9 cellular contexts compared by ENCODE assay signal in genomic region chr2:189287982-189288494, GRCh38.
DNase-seq lines count a peak whose midpoint lies in the region; ATAC-seq, FAIRE-seq and TF ChIP-seq lines count a peak whose summit lies in the region.
"Had no signal": no experiment of that assay in that cellular context is flagged by ENCODE, and none has a peak within 500 bp of the region (broad histone marks: within the 10 kb centered on the region; RNA-seq: fewer than 3 reads in every experiment).

No MANE protein-coding gene starts in this region.

- no peak overlapping the region for H3K4me3 Mint-ChIP-seq in CD4-positive, alpha-beta memory T cell
- H3K4me3 Mint-ChIP-seq in effector memory CD8-positive, alpha-beta T cell = no peak overlapping the region
- H3K4me3 Mint-ChIP-seq in nephron = no peak overlapping the region
- H3K4me3 Mint-ChIP-seq in T-helper 2 cell treated with Interferon-gamma antibody and Interleukin-4, amounts not matched to agents 5 μg/mL and 100 μg/mL, for 36 hours = no peak overlapping the region
- H3K4me3 Mint-ChIP-seq: T-cell had no signal

- CTCF ChIA-PET in CD4-positive, alpha-beta memory T cell (lab: Charles Lee; ENCODE audit: partially characterized antibody) = interaction anchor here (1.0 to 1.8 kb wide), 9 partner anchors 13 to 195 kb away, joined by 3 to 7 read pairs (median 4); no protein-coding TSS in a partner anchor

- no peaks in the 10 kb centered on the region for H3K4me1 ChIP-seq in CD4-positive, alpha-beta memory T cell (ENCODE audit: insufficient read depth, low read length)
- peaks cover 4% of the 10 kb centered on the region for H3K4me1 ChIP-seq in OCI-LY3 (ENCODE audit: low read length)

- no peaks in the 10 kb centered on the region for H3K79me2 ChIP-seq in OCI-LY3 (ENCODE audit: low read length)

- H3K4me3 ChIP-seq in CD4-positive, alpha-beta memory T cell (ENCODE audit: low read length in 2 of 2) = no peak overlapping the region
- no peak overlapping the region for H3K4me3 ChIP-seq in OCI-LY3 (ENCODE audit: low read length)

- H3K36me3 ChIP-seq in CD4-positive, alpha-beta memory T cell (ENCODE audit: insufficient read depth, low read length) = no peaks in the 10 kb centered on the region
- H3K36me3 ChIP-seq in OCI-LY3 (replicated peaks; ENCODE audit: low read depth, low read length) = no peaks in the 10 kb centered on the region

- H3K9me3 ChIP-seq in CD4-positive, alpha-beta memory T cell (ENCODE audit: control insufficient read depth in 1 of 2, low read length in 2 of 2) = no peaks in the 10 kb centered on the region
- no peaks in the 10 kb centered on the region for H3K9me3 ChIP-seq in OCI-LY3 (ENCODE audit: insufficient read depth, low read length)

- H3K9me3 Mint-ChIP-seq in CD4-positive, alpha-beta memory T cell = peaks cover 0 to 5% (median 0%) of the 10 kb centered on the region in 8 donors
- H3K9me3 Mint-ChIP-seq in effector memory CD8-positive, alpha-beta T cell = peaks cover 0 to 4% of the 10 kb centered on the region in 2 donors
- peaks cover 16% of the 10 kb centered on the region for H3K9me3 Mint-ChIP-seq in nephron
- peaks cover 13% of the 10 kb centered on the region for H3K9me3 Mint-ChIP-seq in T-helper 2 cell treated with Interferon-gamma antibody and Interleukin-4, amounts not matched to agents 5 μg/mL and 100 μg/mL, for 36 hours
- H3K9me3 Mint-ChIP-seq: T-cell had no signal

- peak; percentile 85 for TF ChIP-seq CTCF in OCI-LY3 (IDR thresholded peaks at IDR 0.05; ENCODE audit: low read depth, low read length)
- TF ChIP-seq CTCF in nephron (IDR thresholded peaks at IDR 0.05; ENCODE audit: unreplicated experiment in 3 of 3) = peak; percentile 54 to 62 (median 59)

- FAIRE-seq in frontal cortex (lab: Jason Lieb, UNC) = no peak

- H3K27me3 ChIP-seq in CD4-positive, alpha-beta memory T cell (ENCODE audit: insufficient read depth, low read length) = no peaks in the 10 kb centered on the region
- no peaks in the 10 kb centered on the region for H3K27me3 ChIP-seq in OCI-LY3 (ENCODE audit: low read depth, low read length)

- H3K4me1 Mint-ChIP-seq in CD4-positive, alpha-beta memory T cell = peaks cover 4 to 15% (median 7%) of the 10 kb centered on the region in 4 donors
- H3K4me1 Mint-ChIP-seq in effector memory CD8-positive, alpha-beta T cell (ENCODE audit: low read depth in 2 of 2) = no peaks in the 10 kb centered on the region
- peaks cover 18% of the 10 kb centered on the region for H3K4me1 Mint-ChIP-seq in nephron
- peaks cover 2% of the 10 kb centered on the region for H3K4me1 Mint-ChIP-seq in T-helper 2 cell treated with Interferon-gamma antibody and Interleukin-4, amounts not matched to agents 5 μg/mL and 100 μg/mL, for 36 hours (ENCODE audit: low read depth)

- intact Hi-C loops in CD4-positive, alpha-beta memory T cell (cut with micrococcal nuclease) = loop anchor here (1.0 to 5.0 kb wide), 3 partner anchors 59 to 194 kb away; no protein-coding TSS in a partner anchor

- peak overlapping the region; percentile 5; the same call in 1 of the 2 replicates for H3K4me2 ChIP-seq in OCI-LY3 (ENCODE audit: low read length)

- H3K27me3 Mint-ChIP-seq in CD4-positive, alpha-beta memory T cell = no peaks in the 10 kb centered on the region
- no peaks in the 10 kb centered on the region for H3K27me3 Mint-ChIP-seq in effector memory CD8-positive, alpha-beta T cell
- H3K27me3 Mint-ChIP-seq in nephron (ENCODE audit: low read depth) = no peaks in the 10 kb centered on the region
- no peaks in the 10 kb centered on the region for H3K27me3 Mint-ChIP-seq in T-helper 2 cell treated with Interferon-gamma antibody and Interleukin-4, amounts not matched to agents 5 μg/mL and 100 μg/mL, for 36 hours (ENCODE audit: low read depth)
- H3K27me3 Mint-ChIP-seq: T-cell had no signal

- H2AFZ ChIP-seq in OCI-LY3 (ENCODE audit: low read depth, low read length) = no peak overlapping the region

- ATAC-seq in GM18861 (IDR thresholded peaks at IDR 0.05; ENCODE audit: unreplicated experiment) (peak; percentile 85), HG03139 (IDR thresholded peaks at IDR 0.05; ENCODE audit: unreplicated experiment) (peak; percentile 77)
- ATAC-seq in effector memory CD8-positive, alpha-beta T cell (replicated peaks) = peak; percentile 47

- H3K9ac ChIP-seq in OCI-LY3 (ENCODE audit: low read length) = no peak overlapping the region

- no peak overlapping the region for H3K27ac ChIP-seq in CD4-positive, alpha-beta memory T cell (ENCODE audit: low read depth, low read length)
- no peak overlapping the region for H3K27ac ChIP-seq in OCI-LY3 (ENCODE audit: low read length)

- H3K27ac Mint-ChIP-seq in CD4-positive, alpha-beta memory T cell = peak overlapping the region in 1 of 7 donors; percentile 49
- no peak overlapping the region for H3K27ac Mint-ChIP-seq in effector memory CD8-positive, alpha-beta T cell
- peak overlapping the region; percentile 56 to 76 (median 73) for H3K27ac Mint-ChIP-seq in nephron
- no peak overlapping the region for H3K27ac Mint-ChIP-seq in T-helper 2 cell treated with Interferon-gamma antibody and Interleukin-4, amounts not matched to agents 5 μg/mL and 100 μg/mL, for 36 hours

- POLR2A ChIA-PET in CD4-positive, alpha-beta memory T cell (lab: Charles Lee; ENCODE audit: partially characterized antibody) = no interaction called here

- H3K36me3 Mint-ChIP-seq in CD4-positive, alpha-beta memory T cell = no peaks in the 10 kb centered on the region
- no peaks in the 10 kb centered on the region for H3K36me3 Mint-ChIP-seq in effector memory CD8-positive, alpha-beta T cell (ENCODE audit: insufficient read depth)
- H3K36me3 Mint-ChIP-seq in nephron (ENCODE audit: low read depth) = no peaks in the 10 kb centered on the region
- peaks cover 1% of the 10 kb centered on the region for H3K36me3 Mint-ChIP-seq in T-helper 2 cell treated with Interferon-gamma antibody and Interleukin-4, amounts not matched to agents 5 μg/mL and 100 μg/mL, for 36 hours (ENCODE audit: low read depth)
- H3K36me3 Mint-ChIP-seq: T-cell had no signal

- H4K20me1 ChIP-seq in OCI-LY3 (ENCODE audit: insufficient read depth, low read length) = no peaks in the 10 kb centered on the region

- peak in 4 of 5 donors; percentile 22 to 36 (median 28) for DNase-seq in CD4-positive, alpha-beta memory T cell
- no peak for DNase-seq in effector memory CD8-positive, alpha-beta T cell
- no peak for DNase-seq in T-helper 2 cell treated with Interferon-gamma antibody and Interleukin-4, amounts not matched to agents 5 μg/mL and 100 μg/mL, for 36 hours (ENCODE audit: low spot score)
- no peak for DNase-seq in frontal cortex (ENCODE audit: low spot score in 2 of 2)
- DNase-seq: T-cell had no signal

Comparison
In these comparisons a context has a peak if more than half of its experiments do, and no peak if none do; other contexts are left out.
1. DNase-seq: peak in CD4-positive, alpha-beta memory T cell (4 of 5); none in effector memory CD8-positive, alpha-beta T cell (0 of 3), T-helper 2 cell treated with Interferon-gamma antibody and Interleukin-4, amounts not matched to agents 5 μg/mL and 100 μg/mL, for 36 hours (single experiment) and frontal cortex (0 of 2).
2. H3K27ac Mint-ChIP-seq: peak in nephron (3 of 3); none in effector memory CD8-positive, alpha-beta T cell (0 of 2) and T-helper 2 cell treated with Interferon-gamma antibody and Interleukin-4, amounts not matched to agents 5 μg/mL and 100 μg/mL, for 36 hours (single experiment).
3. Peak in every context shown above with its lines, with median percentiles within 50 percentile points of each other: ATAC-seq.